Comparison of ENCODE assay signal across 1 cellular context in the genomic region with DNA sequence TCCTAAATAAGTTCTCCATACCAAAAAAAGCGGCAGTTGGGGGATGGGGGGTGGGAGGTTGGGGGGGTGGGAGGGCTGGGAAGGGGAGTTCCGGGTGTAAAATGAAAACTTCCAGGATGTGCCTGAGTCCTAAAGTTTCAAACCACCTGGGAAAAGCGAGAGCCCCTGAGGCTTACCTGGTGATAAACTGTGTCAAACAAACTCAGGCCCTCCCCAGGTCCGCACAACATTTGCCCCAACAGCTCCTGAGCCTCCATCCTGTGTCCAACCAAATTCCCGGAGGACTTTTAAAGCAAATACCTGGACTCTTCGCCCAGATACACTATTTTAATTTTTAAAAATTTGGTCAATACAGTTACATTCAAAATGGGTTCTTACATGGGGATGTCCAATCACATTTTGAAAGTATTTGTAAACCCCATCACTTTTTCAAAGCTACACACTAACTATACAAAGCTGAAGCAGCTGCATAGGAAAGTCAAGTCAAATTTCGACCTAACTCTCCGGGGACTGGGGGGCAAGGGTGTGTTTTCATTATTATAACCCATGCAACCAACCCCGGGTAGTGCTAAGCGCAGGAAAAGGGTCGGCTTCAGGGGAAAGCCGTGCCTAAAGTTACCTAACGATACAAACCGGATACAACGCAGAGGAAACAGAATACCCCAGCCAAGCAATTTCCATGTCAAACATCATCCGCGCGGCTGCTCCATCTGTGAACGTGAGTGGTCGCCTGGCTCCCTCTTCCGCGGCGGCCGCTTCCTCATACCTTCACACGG.
TF ChIP-seq lines count a peak whose summit lies in the region.

No MANE protein-coding gene starts in this region.

TF ChIP-seq in A549, 52 proteins besides CTCF, POLR2A, EP300 and RAD21 (continued from another document):
- TF ChIP-seq, protein P1, sequence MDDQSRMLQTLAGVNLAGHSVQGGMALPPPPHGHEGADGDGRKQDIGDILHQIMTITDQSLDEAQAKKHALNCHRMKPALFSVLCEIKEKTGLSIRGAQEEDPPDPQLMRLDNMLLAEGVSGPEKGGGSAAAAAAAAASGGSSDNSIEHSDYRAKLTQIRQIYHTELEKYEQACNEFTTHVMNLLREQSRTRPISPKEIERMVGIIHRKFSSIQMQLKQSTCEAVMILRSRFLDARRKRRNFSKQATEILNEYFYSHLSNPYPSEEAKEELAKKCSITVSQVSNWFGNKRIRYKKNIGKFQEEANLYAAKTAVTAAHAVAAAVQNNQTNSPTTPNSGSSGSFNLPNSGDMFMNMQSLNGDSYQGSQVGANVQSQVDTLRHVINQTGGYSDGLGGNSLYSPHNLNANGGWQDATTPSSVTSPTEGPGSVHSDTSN (IDR thresholded peaks at IDR 0.05): no peak
- TF ChIP-seq MAZ (IDR thresholded peaks at IDR 0.05; ENCODE audit: borderline replicate concordance, low read depth, low read length) (no peak), MYC (IDR thresholded peaks at IDR 0.05; ENCODE audit: borderline replicate concordance, low read length) (no peak)
